9 cellular contexts compared by ENCODE assay signal in genomic region chr5:126234563-126235195, GRCh38.
DNase-seq lines count a peak whose midpoint lies in the region; ATAC-seq and TF ChIP-seq lines count a peak whose summit lies in the region.
"Had no signal": no experiment of that assay in that cellular context is flagged by ENCODE, and none has a peak within 500 bp of the region (broad histone marks: within the 10 kb centered on the region; RNA-seq: fewer than 3 reads in every experiment).

No MANE protein-coding gene starts in this region.

- peak in 5 of 6 experiments; percentile 21 to 66 (median 30) for TF ChIP-seq CTCF in esophagus squamous epithelium (IDR thresholded peaks at IDR 0.05)
- no peak for TF ChIP-seq CTCF in CD4-positive, alpha-beta T cell (IDR thresholded peaks at IDR 0.05)

- no peak overlapping the region for H3K9ac ChIP-seq in GM23248

- no peaks in the 10 kb centered on the region for H3K36me3 Mint-ChIP-seq in CD4-positive, alpha-beta T cell (ENCODE audit: low read depth)
- H3K36me3 Mint-ChIP-seq: memory B cell had no signal

- TF ChIP-seq POLR2A in esophagus squamous epithelium (IDR thresholded peaks at IDR 0.05): no peak

- H2AFZ ChIP-seq in GM23248: no peak overlapping the region

- H3K4me1 Mint-ChIP-seq in CD4-positive, alpha-beta T cell (ENCODE audit: low read depth): no peaks in the 10 kb centered on the region
- H3K4me1 Mint-ChIP-seq: memory B cell had no signal

- no peaks in the 10 kb centered on the region for H3F3A ChIP-seq in GM23248 (ENCODE audit: insufficient read depth)

- 60 to 65% methylated on average over 7 of the region's 7 CpGs for WGBS in GM23248 (ENCODE audit: low coverage in 1 of 2, low lambda C conversion rate in 2 of 2, missing lambda C conversion rate in 2 of 2), 2 experiments
- 30 to 45% methylated on average over 7 of the region's 7 CpGs for WGBS in esophagus squamous epithelium, 2 donors

- intact Hi-C loops in esophagus squamous epithelium (cut with DNase I): no loop called here
- intact Hi-C loops in CD4-positive, alpha-beta T cell (cut with DNase I, micrococcal nuclease): no loop called here

- H3K4me3 ChIP-seq in GM23248 (no peak overlapping the region), esophagus squamous epithelium (no peak overlapping the region)

- POLR2A ChIA-PET in CD4-positive, alpha-beta T cell (lab: Charles Lee): no interaction called here

- ATAC-seq in GM21723 (IDR thresholded peaks at IDR 0.05; ENCODE audit: unreplicated experiment): no peak
- no peak for ATAC-seq in CD4-positive, alpha-beta T cell (ENCODE audit: poor library complexity)

- no peak overlapping the region for H3K4me2 ChIP-seq in GM23248 (ENCODE audit: unreplicated experiment)

- H3K4me1 ChIP-seq in GM23248 (ENCODE audit: insufficient read depth): no peaks in the 10 kb centered on the region
- peaks cover 0 to 5% (median 0%) of the 10 kb centered on the region in 3 donors for H3K4me1 ChIP-seq in esophagus squamous epithelium

- H3K27ac Mint-ChIP-seq in CD4-positive, alpha-beta T cell: no peak overlapping the region
- H3K27ac Mint-ChIP-seq: memory B cell had no signal

- H3K9me3 ChIP-seq in GM23248 (ENCODE audit: low read depth): no peaks in the 10 kb centered on the region
- H3K9me3 ChIP-seq in esophagus squamous epithelium: no peaks in the 10 kb centered on the region
- no peaks in the 10 kb centered on the region for H3K9me3 ChIP-seq in CD4-positive, alpha-beta T cell (ENCODE audit: control insufficient read depth, low read length)

- H3K79me2 ChIP-seq in GM23248 (ENCODE audit: insufficient read depth): no peaks in the 10 kb centered on the region

- CTCF ChIA-PET in CD4-positive, alpha-beta T cell (lab: Charles Lee): no interaction called here

- no peaks in the 10 kb centered on the region for H3K27me3 Mint-ChIP-seq in CD4-positive, alpha-beta T cell

- H4K20me1 ChIP-seq in GM23248 (ENCODE audit: insufficient read depth): no peaks in the 10 kb centered on the region

- peaks cover 12% of the 10 kb centered on the region; the same call in 1 of the 2 replicates for H3K27me3 ChIP-seq in GM23248 (replicated peaks; ENCODE audit: insufficient read depth)
- no peaks in the 10 kb centered on the region for H3K27me3 ChIP-seq in esophagus squamous epithelium
- H3K27me3 ChIP-seq in CD4-positive, alpha-beta T cell (ENCODE audit: control insufficient read depth, insufficient read depth, low read length): no peaks in the 10 kb centered on the region

- H3K4me3 Mint-ChIP-seq in CD4-positive, alpha-beta T cell: no peak overlapping the region
- H3K4me3 Mint-ChIP-seq: memory B cell had no signal

- H3K36me3 ChIP-seq in GM23248 (ENCODE audit: low read depth): no peaks in the 10 kb centered on the region
- H3K36me3 ChIP-seq in esophagus squamous epithelium: no peaks in the 10 kb centered on the region

- H3K27ac ChIP-seq in GM23248 (no peak overlapping the region), esophagus squamous epithelium (no peak overlapping the region)
- no peak overlapping the region for H3K27ac ChIP-seq in CD4-positive, alpha-beta T cell (ENCODE audit: low read depth, low read length)

- in situ Hi-C loops in GM23248 (cut with MboI): no loop called here

- no peaks in the 10 kb centered on the region for H3K9me2 ChIP-seq in GM23248 (ENCODE audit: insufficient read depth)

- DNase-seq in D341Med (ENCODE audit: low spot score) (peak; percentile 49), GM23248 (peak; percentile 24), NOMO-1 treated with DMSO at 0.1 percent for 48 hours (lab: John Stamatoyannopoulos, UW; ENCODE audit: unreplicated experiment) (peak; percentile 1), esophagus squamous epithelium (lab: John Stamatoyannopoulos, UW) (no peak), superior temporal gyrus (ENCODE audit: extremely low spot score) (peak; percentile 34)
- no peak for DNase-seq in CD4-positive, alpha-beta T cell
- no peak for DNase-seq in activated CD8-positive, alpha-beta memory T cell treated with anti-CD3 and anti-CD28 coated beads, Interleukin-2, amount 50 U/mL, for 4 hours

- H3K9me3 Mint-ChIP-seq in CD4-positive, alpha-beta T cell: peaks cover 5% of the 10 kb centered on the region
- H3K9me3 Mint-ChIP-seq: memory B cell had no signal

Comparison
In these comparisons a context has a peak if more than half of its experiments do, and no peak if none do; other contexts are left out.
1. DNase-seq: peak in D341Med (single experiment), GM23248 (single experiment), NOMO-1 treated with DMSO at 0.1 percent for 48 hours (single experiment) and superior temporal gyrus (single experiment); none in esophagus squamous epithelium (single experiment), CD4-positive, alpha-beta T cell (0 of 10) and activated CD8-positive, alpha-beta memory T cell treated with anti-CD3 and anti-CD28 coated beads, Interleukin-2, amount 50 U/mL, for 4 hours (single experiment).